Comparison of ENCODE assay signal across 1 cellular context in genomic region chr7:158735935-158736334, GRCh38.
TF ChIP-seq lines count a peak whose summit lies in the region.

No MANE protein-coding gene starts in this region.

TF ChIP-seq in GM12878, 131 proteins besides CTCF, POLR2A, EP300 and RAD21:
- TF ChIP-seq HDGF (IDR thresholded peaks at IDR 0.05) (no peak), MEF2B (IDR thresholded peaks at IDR 0.05; ENCODE audit: partially characterized antibody, poor library complexity, severe bottlenecking) (no peak), FOS (IDR thresholded peaks at IDR 0.05; ENCODE audit: borderline replicate concordance, extremely low read depth, insufficient read length) (no peak), RBBP5 (conservative IDR thresholded peaks at IDR 0.05) (no peak), ATF7 (IDR thresholded peaks at IDR 0.05; ENCODE audit: low read depth) (no peak), SIX5 (IDR thresholded peaks at IDR 0.05; ENCODE audit: low read depth, low read length, severe bottlenecking) (no peak), CEBPZ (IDR thresholded peaks at IDR 0.05; ENCODE audit: low read depth, low read length) (no peak), NFXL1 (IDR thresholded peaks at IDR 0.05; ENCODE audit: borderline replicate concordance) (no peak), ZNF592 (IDR thresholded peaks at IDR 0.05) (no peak)
